Comparison of ENCODE assay signal across 9 cellular contexts in genomic region chr1:246492611-246493245, GRCh38. TPM values are rescaled to one million over a fixed set of nuclear protein-coding genes. Genes with fewer than 3 reads are reported as not detected.
DNase-seq lines count a peak whose midpoint lies in the region; ATAC-seq and TF ChIP-seq lines count a peak whose summit lies in the region.
"Had no signal": no experiment of that assay in that cellular context is flagged by ENCODE, and none has a peak within 500 bp of the region (broad histone marks: within the 10 kb centered on the region; RNA-seq: fewer than 3 reads in every experiment).

No MANE protein-coding gene starts in this region.

- H3K4me1 ChIP-seq in foreskin keratinocyte (no peaks in the 10 kb centered on the region), osteoblast (ENCODE audit: insufficient read depth, low read length) (peaks cover 4% of the 10 kb centered on the region)

- no peaks in the 10 kb centered on the region for H3K36me3 ChIP-seq in osteoblast (ENCODE audit: insufficient read depth, low read length)

- intact Hi-C loops in activated T-helper 1 cell treated with anti-CD3 and anti-CD28 coated beads, Interleukin-12 subunit alpha, Interleukin-12 subunit beta, Interleukin-2, Interleukin-4 antibody, amounts not matched to agents 30 ng/mL and 10 ng/mL and 1 ng/mL, durations not matched to agents 14 hours and 24 hours and 36 hours (cut with micrococcal nuclease) = loop anchor here (1.0 kb wide), 2 partner anchors 480 to 1336 kb away; no protein-coding TSS in a partner anchor

- DNase-seq in DMS153 treated with DMSO at 0.1 percent for 48 hours (lab: John Stamatoyannopoulos, UW; ENCODE audit: unreplicated experiment) (peak; percentile 86), NCI-H526 (lab: John Stamatoyannopoulos, UW) (peak; percentile 51 to 80), activated T-cell treated with anti-CD3 and anti-CD28 coated beads for 48 hours (ENCODE audit: low read depth) (peak; percentile 37), foreskin keratinocyte (peak in 1 of 2 donors; percentile 35), osteoblast (ENCODE audit: insufficient read length, low spot score, missing footprints) (peak; percentile 67)
- no peak for DNase-seq in activated T-helper 1 cell treated with anti-CD3 and anti-CD28 coated beads, Interleukin-12 subunit alpha, Interleukin-12 subunit beta, Interleukin-2, Interleukin-4 antibody, amounts not matched to agents 30 ng/mL and 10 ng/mL and 1 ng/mL, durations not matched to agents 14 hours and 24 hours and 36 hours (ENCODE audit: low spot score)

- H4K20me1 ChIP-seq in osteoblast (ENCODE audit: insufficient read depth, low read length) = no peaks in the 10 kb centered on the region

- H3K9me3 Mint-ChIP-seq in activated T-helper 1 cell treated with anti-CD3 and anti-CD28 coated beads, Interleukin-12 subunit alpha, Interleukin-12 subunit beta, Interleukin-2, Interleukin-4 antibody, amounts not matched to agents 30 ng/mL and 10 ng/mL and 1 ng/mL, durations not matched to agents 14 hours and 24 hours and 36 hours = no peaks in the 10 kb centered on the region
- H3K9me3 Mint-ChIP-seq: T-helper 1 cell treated with Interleukin-12 subunit alpha and Interleukin-12 subunit beta and Interleukin-4 antibody, amounts not matched to agents 30 μg/mL and 1 μg/mL, for 36 hours had no signal

- H3K27ac ChIP-seq in foreskin keratinocyte = no peak overlapping the region
- H3K27ac ChIP-seq in osteoblast (ENCODE audit: low read depth, low read length) = no peak overlapping the region

- no peaks in the 10 kb centered on the region for H3K27me3 Mint-ChIP-seq in activated T-helper 1 cell treated with anti-CD3 and anti-CD28 coated beads, Interleukin-12 subunit alpha, Interleukin-12 subunit beta, Interleukin-2, Interleukin-4 antibody, amounts not matched to agents 30 ng/mL and 10 ng/mL and 1 ng/mL, durations not matched to agents 14 hours and 24 hours and 36 hours (ENCODE audit: insufficient read depth)

- peaks cover 18% of the 10 kb centered on the region for H3K79me2 ChIP-seq in osteoblast (ENCODE audit: insufficient read depth, low read length)

- TF ChIP-seq CTCF in foreskin keratinocyte (conservative IDR thresholded peaks at IDR 0.05) (peak; percentile 90), osteoblast (IDR thresholded peaks at IDR 0.05; ENCODE audit: extremely low read depth, low read depth, low read length) (peak; percentile 96)

- H3K9me3 ChIP-seq in osteoblast (ENCODE audit: low read depth, low read length) = no peaks in the 10 kb centered on the region

- H2AFZ ChIP-seq in osteoblast (ENCODE audit: low read length) = peak overlapping the region; percentile 23

- H3K4me2 ChIP-seq in osteoblast (ENCODE audit: insufficient read depth, low read length) = peak overlapping the region; percentile 29

- no peak overlapping the region for H3K4me3 ChIP-seq in osteoblast (ENCODE audit: insufficient read depth, low read length)

- ATAC-seq in HG03378 (IDR thresholded peaks at IDR 0.05; ENCODE audit: unreplicated experiment) (peak; percentile 44), foreskin keratinocyte (peak; percentile 92), HG03025 (IDR thresholded peaks at IDR 0.05; ENCODE audit: low FRiP score, unreplicated experiment) (no peak)

- peaks cover 6% of the 10 kb centered on the region for H3K4me1 Mint-ChIP-seq in activated T-helper 1 cell treated with anti-CD3 and anti-CD28 coated beads, Interleukin-12 subunit alpha, Interleukin-12 subunit beta, Interleukin-2, Interleukin-4 antibody, amounts not matched to agents 30 ng/mL and 10 ng/mL and 1 ng/mL, durations not matched to agents 14 hours and 24 hours and 36 hours (ENCODE audit: low read depth)

- H3K27me3 ChIP-seq in foreskin keratinocyte = no peaks in the 10 kb centered on the region
- no peaks in the 10 kb centered on the region for H3K27me3 ChIP-seq in osteoblast (ENCODE audit: insufficient read depth, low read length)

- H3K36me3 Mint-ChIP-seq in activated T-helper 1 cell treated with anti-CD3 and anti-CD28 coated beads, Interleukin-12 subunit alpha, Interleukin-12 subunit beta, Interleukin-2, Interleukin-4 antibody, amounts not matched to agents 30 ng/mL and 10 ng/mL and 1 ng/mL, durations not matched to agents 14 hours and 24 hours and 36 hours (ENCODE audit: low read depth) = peaks cover 2% of the 10 kb centered on the region

- H3K27ac Mint-ChIP-seq in activated T-helper 1 cell treated with anti-CD3 and anti-CD28 coated beads, Interleukin-12 subunit alpha, Interleukin-12 subunit beta, Interleukin-2, Interleukin-4 antibody, amounts not matched to agents 30 ng/mL and 10 ng/mL and 1 ng/mL, durations not matched to agents 14 hours and 24 hours and 36 hours = no peak overlapping the region
- H3K27ac Mint-ChIP-seq: T-helper 1 cell treated with Interleukin-12 subunit alpha and Interleukin-12 subunit beta and Interleukin-4 antibody, amounts not matched to agents 30 μg/mL and 1 μg/mL, for 36 hours had no signal

- no peak overlapping the region for H3K4me3 Mint-ChIP-seq in activated T-helper 1 cell treated with anti-CD3 and anti-CD28 coated beads, Interleukin-12 subunit alpha, Interleukin-12 subunit beta, Interleukin-2, Interleukin-4 antibody, amounts not matched to agents 30 ng/mL and 10 ng/mL and 1 ng/mL, durations not matched to agents 14 hours and 24 hours and 36 hours
- H3K4me3 Mint-ChIP-seq: T-helper 1 cell treated with Interleukin-12 subunit alpha and Interleukin-12 subunit beta and Interleukin-4 antibody, amounts not matched to agents 30 μg/mL and 1 μg/mL, for 36 hours had no signal

RNA-seq across cellular contexts. Expression of gene SMYD3, which starts 14.4 kb away (rescaled TPM):
- 18.4 and 18.5 TPM in 2 replicates for total RNA-seq in foreskin keratinocyte
- 15.8 and 15.9 TPM in 2 replicates for polyA plus RNA-seq in foreskin keratinocyte
- 162 and 171 TPM in 2 replicates for total RNA-seq in osteoblast
- 21.7 and 21.8 TPM in 2 replicates for total RNA-seq in activated T-helper 1 cell treated with anti-CD3 and anti-CD28 coated beads, Interleukin-12 subunit alpha, Interleukin-12 subunit beta, Interleukin-2, Interleukin-4 antibody, amounts not matched to agents 30 ng/mL and 10 ng/mL and 1 ng/mL, durations not matched to agents 14 hours and 24 hours and 36 hours
